Comparison of ENCODE assay signal across 13 cellular contexts in genomic region chr18:11176416-11176815, GRCh38. TPM values are rescaled to one million over a fixed set of nuclear protein-coding genes. Genes with fewer than 3 reads are reported as not detected.
DNase-seq lines count a peak whose midpoint lies in the region; ATAC-seq, FAIRE-seq and TF ChIP-seq lines count a peak whose summit lies in the region.
"Had no signal": no experiment of that assay in that cellular context is flagged by ENCODE, and none has a peak within 500 bp of the region (broad histone marks: within the 10 kb centered on the region; RNA-seq: fewer than 3 reads in every experiment).

No MANE protein-coding gene starts in this region.

- H3K9me3 ChIP-seq in fibroblast of lung (ENCODE audit: control insufficient read depth, insufficient read depth, low read depth, low read length) (no peaks in the 10 kb centered on the region), kidney (ENCODE audit: control insufficient read depth in 1 of 2, low read length in 2 of 2) (no peaks in the 10 kb centered on the region)
- H3K9me3 ChIP-seq: esophagus squamous epithelium had no signal

- H3K36me3 ChIP-seq in fibroblast of lung (ENCODE audit: control insufficient read depth, insufficient read depth, low read length) (no peaks in the 10 kb centered on the region), kidney (ENCODE audit: control insufficient read depth in 1 of 2, insufficient read depth in 2 of 2, low read length in 2 of 2) (no peaks in the 10 kb centered on the region)
- H3K36me3 ChIP-seq: esophagus squamous epithelium had no signal

- H3K4me1 ChIP-seq in fibroblast of lung (ENCODE audit: control insufficient read depth, extremely low read depth, insufficient read depth, low read length) = peaks cover 12% of the 10 kb centered on the region
- no peaks in the 10 kb centered on the region for H3K4me1 ChIP-seq in kidney (ENCODE audit: control insufficient read depth in 1 of 2, insufficient read depth in 1 of 2, low read depth in 1 of 2, low read length in 2 of 2)

- DNase-seq in AG10803 (ENCODE audit: low read depth) (peak; percentile 70), M059J (ENCODE audit: low read depth) (peak; percentile 78), fibroblast of lung (ENCODE audit: low read depth in 2 of 2) (peak in 1 of 2 donors; percentile 79), skeletal muscle cell (ENCODE audit: low read depth) (peak; percentile 18), DMS 273 (lab: John Stamatoyannopoulos, UW; ENCODE audit: unreplicated experiment) (no peak), kidney (no peak)
- DNase-seq: activated CD4-positive, alpha-beta T cell treated with anti-CD3 and anti-CD28 coated beads, Interleukin-2, amount 50 U/mL, for 4 hours; C1 segment of cervical spinal cord; DMS79; esophagus squamous epithelium; NCI-H2107 had no signal

- no peaks in the 10 kb centered on the region for H4K20me1 ChIP-seq in fibroblast of lung (ENCODE audit: control insufficient read depth, extremely low read depth, insufficient read depth, low read length)

- intact Hi-C loops in kidney (cut with DNase I) = no loop called here

- no peak overlapping the region for H3K9ac ChIP-seq in fibroblast of lung (ENCODE audit: insufficient read depth, low read length)
- H3K9ac ChIP-seq in kidney (ENCODE audit: low read length in 2 of 2) = no peak overlapping the region

- H3K4me3 ChIP-seq in AG10803 (ENCODE audit: low read length) = no peak overlapping the region
- no peak overlapping the region for H3K4me3 ChIP-seq in fibroblast of lung (replicated peaks in 1 of 4; ENCODE audit: control extremely low read depth in 1 of 4, insufficient read depth in 1 of 4, low read depth in 3 of 4, low read length in 4 of 4)
- no peak overlapping the region for H3K4me3 ChIP-seq in skeletal muscle cell (ENCODE audit: low read depth, low read length)
- H3K4me3 ChIP-seq in kidney (ENCODE audit: low read length in 2 of 2) = no peak overlapping the region
- H3K4me3 ChIP-seq: esophagus squamous epithelium had no signal

- no peak for FAIRE-seq in kidney (lab: Jason Lieb, UNC)

- no peaks in the 10 kb centered on the region for H3K27me3 ChIP-seq in fibroblast of lung (ENCODE audit: control insufficient read depth, insufficient read depth, low read length)
- H3K27me3 ChIP-seq: esophagus squamous epithelium had no signal

- H3K4me2 ChIP-seq in fibroblast of lung (ENCODE audit: extremely low read depth, insufficient read depth, low read length) = no peak overlapping the region

- peak overlapping the region; percentile 62 for H3K27ac ChIP-seq in fibroblast of lung (ENCODE audit: insufficient read depth, low read length)
- H3K27ac ChIP-seq in kidney (ENCODE audit: low read depth in 2 of 2, low read length in 2 of 2) = no peak overlapping the region

- no peak for ATAC-seq in HG03571 (IDR thresholded peaks at IDR 0.05; ENCODE audit: unreplicated experiment)
- no peak for ATAC-seq in GM18870 (IDR thresholded peaks at IDR 0.05; ENCODE audit: unreplicated experiment)

- no peak overlapping the region for H2AFZ ChIP-seq in fibroblast of lung (ENCODE audit: low read length)

- H3K79me2 ChIP-seq in fibroblast of lung (ENCODE audit: control insufficient read depth, insufficient read depth, low read length) = no peaks in the 10 kb centered on the region

- TF ChIP-seq CTCF in AG10803 (conservative IDR thresholded peaks at IDR 0.05; ENCODE audit: low read length) = no peak
- no peak for TF ChIP-seq CTCF in fibroblast of lung (conservative IDR thresholded peaks at IDR 0.05 in 1 of 2, IDR thresholded peaks at IDR 0.05 in 1 of 2; ENCODE audit: low read depth in 1 of 2, low read length in 2 of 2)
- TF ChIP-seq CTCF in kidney (IDR thresholded peaks at IDR 0.05; ENCODE audit: borderline replicate concordance, extremely low read depth, insufficient read depth) = no peak

RNA-seq across cellular contexts. Expression of gene PIEZO2, which starts 27.0 kb away (rescaled TPM):
- 11.7 and 22.9 TPM in 2 replicates for total RNA-seq in M059J (2014; rRNA removed; shearing (Covaris generic))
- 6.6 and 32.9 TPM in 2 replicates for total RNA-seq in fibroblast of lung
- polyA plus RNA-seq in fibroblast of lung = 1.2 and 6.9 TPM in 2 replicates
- polyA plus RNA-seq in fibroblast of lung (2012) = 0.51 and 4.0 TPM in 2 replicates
- polyA minus RNA-seq in fibroblast of lung (ENCODE audit: low replicate concordance) = 1.8 and 21.7 TPM in 2 replicates
- 4.1 TPM for total RNA-seq in kidney
- 1.1 TPM for polyA plus RNA-seq in kidney (ENCODE audit: insufficient read depth, low read depth, low replicate concordance)

Comparison
In these comparisons a context has a peak if more than half of its experiments do, and no peak if none do; other contexts are left out.
1. DNase-seq: peak in AG10803 (single experiment), M059J (single experiment) and skeletal muscle cell (single experiment); none in DMS 273 (single experiment) and kidney (single experiment).